Comparison of ENCODE assay signal across 1 cellular context in the genomic region with DNA sequence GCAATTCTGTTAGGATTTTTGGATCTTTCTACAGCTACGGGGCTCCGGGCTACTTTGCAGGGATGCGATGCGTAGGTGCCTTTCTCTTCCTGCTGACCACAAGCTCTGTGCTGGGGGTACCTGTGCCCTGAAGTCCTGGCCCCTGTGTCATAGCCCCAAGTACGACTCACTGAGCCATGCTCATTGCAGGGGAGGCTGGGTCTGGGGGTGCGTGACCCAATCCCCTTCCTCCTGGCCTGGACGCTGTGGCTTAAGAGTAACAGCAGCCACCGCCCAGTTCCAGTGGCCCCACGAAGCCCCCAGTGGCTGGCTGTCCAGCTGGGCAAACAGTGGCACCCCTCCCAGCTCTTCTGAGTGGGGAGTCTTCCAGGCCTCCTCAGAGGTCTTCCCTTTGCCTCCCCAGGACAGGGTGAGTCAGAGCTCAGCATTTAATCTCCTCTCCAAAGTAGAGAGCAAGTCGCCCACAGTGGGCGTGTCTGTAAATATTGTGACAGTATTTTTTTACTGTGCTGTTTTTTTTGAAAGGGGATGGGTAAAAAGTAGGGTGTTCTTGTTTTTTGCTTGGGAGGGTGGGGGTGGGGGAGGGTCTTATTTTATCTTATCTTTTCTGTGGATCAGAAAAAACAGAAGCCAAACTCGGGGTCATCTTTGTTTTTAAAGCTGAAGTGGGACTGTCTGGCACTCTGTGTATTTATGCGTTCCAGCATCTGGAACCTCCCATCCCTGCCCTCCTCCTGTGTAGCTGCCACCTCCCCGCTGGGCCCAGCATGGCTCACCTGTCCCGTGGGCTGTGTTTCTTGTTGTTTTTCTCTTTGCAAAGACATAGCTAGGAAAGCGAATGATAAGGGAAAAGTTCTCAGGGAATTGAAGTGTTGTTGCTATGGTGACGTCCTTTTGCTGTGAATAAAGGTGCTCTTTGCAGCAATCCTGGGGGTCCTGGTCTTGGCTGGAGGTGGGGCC.
TF ChIP-seq lines count a peak whose summit lies in the region.

No MANE protein-coding gene starts in this region.

TF ChIP-seq in H1, 55 proteins besides CTCF, POLR2A, EP300 and RAD21:
- TF ChIP-seq EGR1 (IDR thresholded peaks at IDR 0.05; ENCODE audit: borderline replicate concordance, low read depth, low read length) (no peak), CEBPB (IDR thresholded peaks at IDR 0.05; ENCODE audit: low read depth, low read length) (no peak)
